1 cellular context compared by ENCODE assay signal in genomic region chr3:15345051-15345607, GRCh38.
TF ChIP-seq lines count a peak whose summit lies in the region.

No MANE protein-coding gene starts in this region.

TF ChIP-seq in HepG2, 621 proteins besides CTCF, POLR2A, EP300 and RAD21 (continued from another document):
- TF ChIP-seq, protein P1, sequence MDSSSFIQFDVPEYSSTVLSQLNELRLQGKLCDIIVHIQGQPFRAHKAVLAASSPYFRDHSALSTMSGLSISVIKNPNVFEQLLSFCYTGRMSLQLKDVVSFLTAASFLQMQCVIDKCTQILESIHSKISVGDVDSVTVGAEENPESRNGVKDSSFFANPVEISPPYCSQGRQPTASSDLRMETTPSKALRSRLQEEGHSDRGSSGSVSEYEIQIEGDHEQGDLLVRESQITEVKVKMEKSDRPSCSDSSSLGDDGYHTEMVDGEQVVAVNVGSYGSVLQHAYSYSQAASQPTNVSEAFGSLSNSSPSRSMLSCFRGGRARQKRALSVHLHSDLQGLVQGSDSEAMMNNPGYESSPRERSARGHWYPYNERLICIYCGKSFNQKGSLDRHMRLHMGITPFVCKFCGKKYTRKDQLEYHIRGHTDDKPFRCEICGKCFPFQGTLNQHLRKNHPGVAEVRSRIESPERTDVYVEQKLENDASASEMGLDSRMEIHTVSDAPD (CRISPR knock-in tag; IDR thresholded peaks at IDR 0.05): no peak
- TF ChIP-seq POLR2G (IDR thresholded peaks at IDR 0.05; ENCODE audit: low read depth, low read length) (no peak), MTA3 (CRISPR knock-in tag; IDR thresholded peaks at IDR 0.05) (no peak), HMGA1 (CRISPR knock-in tag; conservative IDR thresholded peaks at IDR 0.05) (no peak), SRF (IDR thresholded peaks at IDR 0.05; ENCODE audit: low read depth, low read length) (no peak), DBP (CRISPR knock-in tag; IDR thresholded peaks at IDR 0.05; ENCODE audit: not compliant biosample characterization) (no peak), ZNF816 (CRISPR knock-in tag; IDR thresholded peaks at IDR 0.05; ENCODE audit: borderline replicate concordance) (no peak), NFE2 (CRISPR knock-in tag; IDR thresholded peaks at IDR 0.05) (no peak), SMAD3 (CRISPR knock-in tag; IDR thresholded peaks at IDR 0.05) (no peak), ZNF256 (CRISPR knock-in tag; conservative IDR thresholded peaks at IDR 0.05) (no peak), KLF11 (CRISPR knock-in tag; IDR thresholded peaks at IDR 0.05) (no peak), KMT2A (CRISPR knock-in tag; IDR thresholded peaks at IDR 0.05) (no peak), ZNF44 (CRISPR knock-in tag; IDR thresholded peaks at IDR 0.05) (no peak), CREB1 (IDR thresholded peaks at IDR 0.05) (no peak), CREB1 (CRISPR knock-in tag; IDR thresholded peaks at IDR 0.05) (no peak)
- TF ChIP-seq, protein P2, sequence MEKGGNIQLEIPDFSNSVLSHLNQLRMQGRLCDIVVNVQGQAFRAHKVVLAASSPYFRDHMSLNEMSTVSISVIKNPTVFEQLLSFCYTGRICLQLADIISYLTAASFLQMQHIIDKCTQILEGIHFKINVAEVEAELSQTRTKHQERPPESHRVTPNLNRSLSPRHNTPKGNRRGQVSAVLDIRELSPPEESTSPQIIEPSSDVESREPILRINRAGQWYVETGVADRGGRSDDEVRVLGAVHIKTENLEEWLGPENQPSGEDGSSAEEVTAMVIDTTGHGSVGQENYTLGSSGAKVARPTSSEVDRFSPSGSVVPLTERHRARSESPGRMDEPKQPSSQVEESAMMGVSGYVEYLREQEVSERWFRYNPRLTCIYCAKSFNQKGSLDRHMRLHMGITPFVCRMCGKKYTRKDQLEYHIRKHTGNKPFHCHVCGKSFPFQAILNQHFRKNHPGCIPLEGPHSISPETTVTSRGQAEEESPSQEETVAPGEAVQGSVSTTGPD (CRISPR knock-in tag; IDR thresholded peaks at IDR 0.05): no peak
- TF ChIP-seq, protein P3, sequence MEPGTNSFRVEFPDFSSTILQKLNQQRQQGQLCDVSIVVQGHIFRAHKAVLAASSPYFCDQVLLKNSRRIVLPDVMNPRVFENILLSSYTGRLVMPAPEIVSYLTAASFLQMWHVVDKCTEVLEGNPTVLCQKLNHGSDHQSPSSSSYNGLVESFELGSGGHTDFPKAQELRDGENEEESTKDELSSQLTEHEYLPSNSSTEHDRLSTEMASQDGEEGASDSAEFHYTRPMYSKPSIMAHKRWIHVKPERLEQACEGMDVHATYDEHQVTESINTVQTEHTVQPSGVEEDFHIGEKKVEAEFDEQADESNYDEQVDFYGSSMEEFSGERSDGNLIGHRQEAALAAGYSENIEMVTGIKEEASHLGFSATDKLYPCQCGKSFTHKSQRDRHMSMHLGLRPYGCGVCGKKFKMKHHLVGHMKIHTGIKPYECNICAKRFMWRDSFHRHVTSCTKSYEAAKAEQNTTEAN (CRISPR knock-in tag; conservative IDR thresholded peaks at IDR 0.05): no peak
TF ChIP-seq in HepG2: peak in this region for 0.
